ENCODE assay signal across 18 cellular contexts in genomic region chr12:78036889-78037288, GRCh38.
A peak's percentile ranks its signal among the peaks of the same experiment; 100 is the strongest.
DNase-seq lines count a peak whose midpoint lies in the region; ATAC-seq and TF ChIP-seq lines count a peak whose summit lies in the region.
"Had no signal": no experiment of that assay in that cellular context is flagged by ENCODE, and none has a peak within 500 bp of the region (broad histone marks: within the 10 kb centered on the region; RNA-seq: fewer than 3 reads in every experiment).

No MANE protein-coding gene starts in this region.

- H3K27ac ChIP-seq in H9 (ENCODE audit: insufficient read length, low read depth, low read length) (no peak overlapping the region), dorsolateral prefrontal cortex (peak overlapping the region in 22 of 59 donors; percentile 1 to 83 (median 67))

- no peaks in the 10 kb centered on the region for H4K20me1 ChIP-seq in H9 (ENCODE audit: control insufficient read depth, insufficient read depth, insufficient read length)

- H4K91ac ChIP-seq in H9 (ENCODE audit: insufficient read length, low read depth, low read length), result no peak overlapping the region

- H3K27ac Mint-ChIP-seq in H9, result no peak overlapping the region; a peak in 1 of 7 replicates
- H3K27ac Mint-ChIP-seq: CD4-positive, CD25-positive, alpha-beta regulatory T cell had no signal

- peak overlapping the region; percentile 62 for H3T11ph ChIP-seq in H9 (ENCODE audit: low read length)

- no peak overlapping the region for H3K4me3 Mint-ChIP-seq in H9
- H3K4me3 Mint-ChIP-seq: CD4-positive, CD25-positive, alpha-beta regulatory T cell had no signal

- no peak overlapping the region for H3K14ac ChIP-seq in H9 (ENCODE audit: insufficient read depth, low read length)

- no peak overlapping the region for H2AFZ ChIP-seq in H9 (ENCODE audit: low read length)

- no peaks in the 10 kb centered on the region for H3K4me1 ChIP-seq in H9 (ENCODE audit: insufficient read depth, low read length)

- no peaks in the 10 kb centered on the region for H3K36me3 Mint-ChIP-seq in H9 (ENCODE audit: insufficient read depth in 1 of 3, low read depth in 3 of 3)
- H3K36me3 Mint-ChIP-seq: CD4-positive, CD25-positive, alpha-beta regulatory T cell had no signal

- H4K5ac ChIP-seq in H9 (ENCODE audit: insufficient read length, low read depth, low read length), result no peak overlapping the region

- TF ChIP-seq CTCF in H9 (conservative IDR thresholded peaks at IDR 0.05) (no peak), dorsolateral prefrontal cortex (IDR thresholded peaks at IDR 0.05 in 54 of 56, conservative IDR thresholded peaks at IDR 0.05 in 2 of 56; ENCODE audit: low read depth in 1 of 56, partially characterized antibody in 56 of 56) (no peak)

- no peaks in the 10 kb centered on the region for H3K23me2 ChIP-seq in H9 (ENCODE audit: insufficient read length, low read depth, low read length, poor library complexity, severe bottlenecking)

- no peak overlapping the region for H3K23ac ChIP-seq in H9 (ENCODE audit: insufficient read length, low read depth, low read length)

- H3K4me2 ChIP-seq in H9 (ENCODE audit: insufficient read depth, insufficient read length, low read length), result no peak overlapping the region

- no peaks in the 10 kb centered on the region for H3K79me2 ChIP-seq in H9 (ENCODE audit: insufficient read depth, low read length)

- H3K9me3 ChIP-seq in H9 (ENCODE audit: control insufficient read depth, low read depth, low read length), result no peaks in the 10 kb centered on the region

- no peaks in the 10 kb centered on the region for H3K27me3 Mint-ChIP-seq in H9 (ENCODE audit: low read depth)
- H3K27me3 Mint-ChIP-seq: CD4-positive, CD25-positive, alpha-beta regulatory T cell had no signal

- no CpG with 5 or more reads among the region's 8 CpGs for WGBS in H9 (ENCODE audit: extremely low coverage, insufficient read length, low lambda C conversion rate)

- H3K4me1 Mint-ChIP-seq in H9, result peaks cover 0 to 3% of the 10 kb centered on the region in 2 experiments; a peak in 1 of 4 replicates
- H3K4me1 Mint-ChIP-seq: CD4-positive, CD25-positive, alpha-beta regulatory T cell had no signal

- no peak overlapping the region for H2BK20ac ChIP-seq in H9 (ENCODE audit: low read depth, low read length, poor library complexity, severe bottlenecking)

- DNase-seq in H9 (no peak), NCI-H2227 treated with DMSO at 0.1 percent for 48 hours (lab: John Stamatoyannopoulos, UW) (peak; percentile 52), dorsolateral prefrontal cortex (peak in 3 of 10 donors; percentile 33 to 74 (median 42)), occipital lobe (lab: John Stamatoyannopoulos, UW) (peak; percentile 2), SKM-1 (lab: John Stamatoyannopoulos, UW; ENCODE audit: unreplicated experiment) (no peak), DMS53 treated with DMSO at 0.1 percent for 48 hours (lab: John Stamatoyannopoulos, UW; ENCODE audit: unreplicated experiment) (no peak), NCI-H1436 (lab: John Stamatoyannopoulos, UW) (no peak)
- DNase-seq: CD4-positive, CD25-positive, alpha-beta regulatory T cell; DMS53; GOT3; Kasumi-1; NCI-H1417 treated with DMSO at 0.1 percent for 48 hours; NCI-H2081 treated with DMSO at 0.1 percent for 48 hours; NK-92 treated with Interleukin-12 subunit alpha and Interleukin-12 subunit beta, amount 100 ng/mL, for 24 hours; OCI-M1; RPMI8226 had no signal

- no peaks in the 10 kb centered on the region for H3K9me3 Mint-ChIP-seq in H9

- no peak overlapping the region for H4K8ac ChIP-seq in H9 (replicated peaks; ENCODE audit: insufficient read length, low read depth, low read length)

- intact Hi-C loops in dorsolateral prefrontal cortex (cut with DNase I), result loop anchor here in 1 of 2 donors (10.0 kb wide), 1 partner anchor 48 kb away; no protein-coding TSS in a partner anchor

- no peak for ATAC-seq in HG03045 (IDR thresholded peaks at IDR 0.05; ENCODE audit: unreplicated experiment)
- ATAC-seq: HepG2 had no signal

- H3K4ac ChIP-seq in H9 (ENCODE audit: low read depth, low read length), result no peak overlapping the region

- H3K79me1 ChIP-seq in H9 (ENCODE audit: insufficient read depth, low read depth, low read length, poor library complexity, severe bottlenecking), result no peaks in the 10 kb centered on the region

- no peak overlapping the region for H2BK5ac ChIP-seq in H9 (ENCODE audit: insufficient read length, low read length)

- H3K18ac ChIP-seq in H9 (ENCODE audit: insufficient read length, low read depth, low read length), result no peak overlapping the region

- no peak overlapping the region for H2AK5ac ChIP-seq in H9 (ENCODE audit: insufficient read length, low read length)

- no peaks in the 10 kb centered on the region for H3K27me3 ChIP-seq in H9 (ENCODE audit: insufficient read depth, low read length)
- no peaks in the 10 kb centered on the region for H3K27me3 ChIP-seq in dorsolateral prefrontal cortex

- H2BK15ac ChIP-seq in H9 (ENCODE audit: low read depth, low read length), result no peak overlapping the region

- no peak overlapping the region for H2BK12ac ChIP-seq in H9 (ENCODE audit: insufficient read length, low read depth, low read length)

- H3K9ac ChIP-seq in H9 (ENCODE audit: extremely low read depth, insufficient read length, low read length), result no peak overlapping the region

- no peak overlapping the region for H3K56ac ChIP-seq in H9 (ENCODE audit: insufficient read length, low read depth, low read length)

- peak overlapping the region in 56 of 59 donors; percentile 5 to 71 (median 52) for H3K4me3 ChIP-seq in dorsolateral prefrontal cortex

- H2BK120ac ChIP-seq in H9 (ENCODE audit: low read depth, low read length, poor library complexity, severe bottlenecking), result no peak overlapping the region

Comparison
In these comparisons a context has a peak if more than half of its experiments do, and no peak if none do; other contexts are left out.
1. DNase-seq: peak in NCI-H2227 treated with DMSO at 0.1 percent for 48 hours (single experiment) and occipital lobe (single experiment); none in H9 (single experiment), SKM-1 (single experiment), DMS53 treated with DMSO at 0.1 percent for 48 hours (single experiment) and NCI-H1436 (single experiment).